ENCODE assay signal across 8 cellular contexts in genomic region chr3:9179826-9180763, GRCh38.
DNase-seq lines count a peak whose midpoint lies in the region; ATAC-seq lines count a peak whose summit lies in the region.

No MANE protein-coding gene starts in this region.

- ATAC-seq in HG03039 (IDR thresholded peaks at IDR 0.05; ENCODE audit: unreplicated experiment), result peak; percentile 46

- peak; percentile 37 for DNase-seq in activated naive CD4-positive, alpha-beta T cell treated with anti-CD3 and anti-CD28 coated beads, Interleukin-2, amount 10 ng/mL, durations not matched to agents 7 days and 5 days
- no peak for DNase-seq in activated naive CD4-positive, alpha-beta T cell treated with Interleukin-2 at 50 U/mL for 16 hours
- DNase-seq in EL (no peak), AG08396 (ENCODE audit: low spot score) (no peak), NCI-H524 (lab: John Stamatoyannopoulos, UW) (no peak)

- H3K36me3 ChIP-seq in subcutaneous abdominal adipose tissue (ENCODE audit: control insufficient read depth in 5 of 5, insufficient read depth in 5 of 5, low read length in 5 of 5), result no peaks in the 10 kb centered on the region

- peaks cover 2% of the 10 kb centered on the region for H3K9me3 Mint-ChIP-seq in activated naive CD4-positive, alpha-beta T cell treated with anti-CD3 and anti-CD28 coated beads, Interleukin-2, amount 10 ng/mL, durations not matched to agents 7 days and 5 days
- no peaks in the 10 kb centered on the region for H3K9me3 Mint-ChIP-seq in activated naive CD4-positive, alpha-beta T cell treated with anti-CD3 and anti-CD28 coated beads, Interleukin-2, amount 50 U/mL, for 24 hours

- CTCF ChIA-PET in activated naive CD4-positive, alpha-beta T cell treated with anti-CD3 and anti-CD28 coated beads, Interleukin-2, amount 10 ng/mL, durations not matched to agents 7 days and 5 days (lab: Charles Lee), result interaction anchor here (0.7 to 1.7 kb wide), 2 partner anchors 121 to 477 kb away, joined by 3 to 4 read pairs; no protein-coding TSS in a partner anchor

- peaks cover 0 to 17% (median 3%) of the 10 kb centered on the region in 5 donors for H3K4me1 ChIP-seq in subcutaneous abdominal adipose tissue (ENCODE audit: control insufficient read depth in 5 of 5, insufficient read depth in 5 of 5, low read length in 5 of 5)

- H3K36me3 Mint-ChIP-seq in activated naive CD4-positive, alpha-beta T cell treated with anti-CD3 and anti-CD28 coated beads, Interleukin-2, amount 10 ng/mL, durations not matched to agents 7 days and 5 days, result peaks cover 12% of the 10 kb centered on the region
- H3K36me3 Mint-ChIP-seq in activated naive CD4-positive, alpha-beta T cell treated with anti-CD3 and anti-CD28 coated beads, Interleukin-2, amount 50 U/mL, for 24 hours, result no peaks in the 10 kb centered on the region

- peaks cover 0 to 2% (median 0%) of the 10 kb centered on the region in 5 donors for H3K27me3 ChIP-seq in subcutaneous abdominal adipose tissue (ENCODE audit: control insufficient read depth in 5 of 5, insufficient read depth in 4 of 5, low read length in 5 of 5)

- H3K4me3 ChIP-seq in subcutaneous abdominal adipose tissue (ENCODE audit: low read depth in 1 of 5, low read length in 5 of 5), result peak overlapping the region in 3 of 5 donors; percentile 3 to 32 (median 19)

- peaks cover 0 to 2% (median 0%) of the 10 kb centered on the region in 5 donors for H3K9me3 ChIP-seq in subcutaneous abdominal adipose tissue (ENCODE audit: control insufficient read depth in 5 of 5, low read length in 5 of 5)

- H3K9ac ChIP-seq in subcutaneous abdominal adipose tissue (ENCODE audit: low read length in 5 of 5), result no peak overlapping the region

- peak overlapping the region; percentile 51 for H3K4me3 Mint-ChIP-seq in activated naive CD4-positive, alpha-beta T cell treated with anti-CD3 and anti-CD28 coated beads, Interleukin-2, amount 10 ng/mL, durations not matched to agents 7 days and 5 days
- H3K4me3 Mint-ChIP-seq in activated naive CD4-positive, alpha-beta T cell treated with anti-CD3 and anti-CD28 coated beads, Interleukin-2, amount 50 U/mL, for 24 hours, result peak overlapping the region; percentile 67

- H3K27ac Mint-ChIP-seq in activated naive CD4-positive, alpha-beta T cell treated with anti-CD3 and anti-CD28 coated beads, Interleukin-2, amount 10 ng/mL, durations not matched to agents 7 days and 5 days, result peak overlapping the region; percentile 86
- peak overlapping the region; percentile 55 for H3K27ac Mint-ChIP-seq in activated naive CD4-positive, alpha-beta T cell treated with anti-CD3 and anti-CD28 coated beads, Interleukin-2, amount 50 U/mL, for 24 hours

- no peak overlapping the region for H3K27ac ChIP-seq in subcutaneous abdominal adipose tissue (ENCODE audit: low read depth, low read length)

- H3K27me3 Mint-ChIP-seq in activated naive CD4-positive, alpha-beta T cell treated with anti-CD3 and anti-CD28 coated beads, Interleukin-2, amount 10 ng/mL, durations not matched to agents 7 days and 5 days, result peaks cover 10% of the 10 kb centered on the region
- H3K27me3 Mint-ChIP-seq in activated naive CD4-positive, alpha-beta T cell treated with anti-CD3 and anti-CD28 coated beads, Interleukin-2, amount 50 U/mL, for 24 hours, result no peaks in the 10 kb centered on the region

- H3K4me1 Mint-ChIP-seq in activated naive CD4-positive, alpha-beta T cell treated with anti-CD3 and anti-CD28 coated beads, Interleukin-2, amount 10 ng/mL, durations not matched to agents 7 days and 5 days, result peaks cover 45% of the 10 kb centered on the region
- peaks cover 24% of the 10 kb centered on the region for H3K4me1 Mint-ChIP-seq in activated naive CD4-positive, alpha-beta T cell treated with anti-CD3 and anti-CD28 coated beads, Interleukin-2, amount 50 U/mL, for 24 hours
